19 cellular contexts compared by ENCODE assay signal in genomic region chr3:114698355-114699105, GRCh38.
"Had no signal": no experiment of that assay in that cellular context is flagged by ENCODE, and none has a peak within 500 bp of the region (broad histone marks: within the 10 kb centered on the region; RNA-seq: fewer than 3 reads in every experiment).

No MANE protein-coding gene starts in this region.

- H3K4me1 ChIP-seq: pancreas, tibial artery, uterus had no signal

- H3K4me1 Mint-ChIP-seq: activated CD4-positive, alpha-beta T cell treated with anti-CD3 and anti-CD28 coated beads, Interleukin-2, amount 10 ng/mL, durations not matched to agents 24 days and 14 days had no signal

- H3K27me3 Mint-ChIP-seq: activated CD4-positive, alpha-beta T cell treated with anti-CD3 and anti-CD28 coated beads, Interleukin-2, amount 10 ng/mL, durations not matched to agents 24 days and 14 days; activated naive CD8-positive, alpha-beta T cell; naive thymus-derived CD4-positive, alpha-beta T cell; stimulated activated naive B cell treated with anti-CD40 and anti-IgM and Interleukin-4, amounts not matched to agents 10 μg/mL and 1 μg/mL and 100 μg/mL, for 72 hours had no signal

- H3K36me3 ChIP-seq: esophagus muscularis mucosa, pancreas, tibial artery, uterus had no signal

- H3K9me3 Mint-ChIP-seq: activated CD4-positive, alpha-beta T cell treated with anti-CD3 and anti-CD28 coated beads, Interleukin-2, amount 10 ng/mL, durations not matched to agents 24 days and 14 days; naive thymus-derived CD4-positive, alpha-beta T cell; stimulated activated naive B cell treated with anti-CD40 and anti-IgM and Interleukin-4, amounts not matched to agents 10 μg/mL and 1 μg/mL and 100 μg/mL, for 72 hours had no signal

- H3K27me3 ChIP-seq: esophagus muscularis mucosa, pancreas, tibial artery, uterus had no signal

- H3K9me3 ChIP-seq: esophagus muscularis mucosa, pancreas, tibial artery, uterus had no signal

- H3K4me3 Mint-ChIP-seq: activated CD4-positive, alpha-beta T cell treated with anti-CD3 and anti-CD28 coated beads, Interleukin-2, amount 10 ng/mL, durations not matched to agents 24 days and 14 days; activated CD8-positive, alpha-beta T cell treated with anti-CD3 and anti-CD28 coated beads, Interleukin-2, amount 10 ng/mL, durations not matched to agents 7 days and 5 days; activated naive CD8-positive, alpha-beta T cell; naive thymus-derived CD4-positive, alpha-beta T cell; stimulated activated naive B cell treated with anti-CD40 and anti-IgM and Interleukin-4, amounts not matched to agents 10 μg/mL and 1 μg/mL and 100 μg/mL, for 72 hours had no signal

- H3K27ac ChIP-seq: esophagus muscularis mucosa, pancreas, tibial artery, uterus had no signal

- H3K27ac Mint-ChIP-seq: activated CD4-positive, alpha-beta T cell treated with anti-CD3 and anti-CD28 coated beads, Interleukin-2, amount 10 ng/mL, durations not matched to agents 24 days and 14 days; activated CD8-positive, alpha-beta T cell treated with anti-CD3 and anti-CD28 coated beads, Interleukin-2, amount 10 ng/mL, durations not matched to agents 7 days and 5 days; activated naive CD8-positive, alpha-beta T cell; naive thymus-derived CD4-positive, alpha-beta T cell; stimulated activated naive B cell treated with anti-CD40 and anti-IgM and Interleukin-4, amounts not matched to agents 10 μg/mL and 1 μg/mL and 100 μg/mL, for 72 hours had no signal

- DNase-seq: activated CD4-positive, alpha-beta T cell treated with anti-CD3 and anti-CD28 coated beads, Interleukin-2, amount 10 ng/mL, durations not matched to agents 24 days and 14 days; activated CD4-positive, CD25-positive, alpha-beta regulatory T cell; activated CD8-positive, alpha-beta memory T cell treated with anti-CD3 and anti-CD28 coated beads, Interleukin-2, amount 50 U/mL, for 4 hours; activated CD8-positive, alpha-beta T cell treated with anti-CD3 and anti-CD28 coated beads, Interleukin-2, amount 10 ng/mL, durations not matched to agents 7 days and 5 days; activated gamma-delta T cell; activated T-cell treated with anti-CD3 and anti-CD28 coated beads, Interleukin-2, amount 50 U/mL, for 48 hours; amniotic stem cell; hypothalamus; naive thymus-derived CD4-positive, alpha-beta T cell; pancreas; stimulated activated CD4-positive, alpha-beta T cell treated with anti-CD3 and anti-CD28 coated beads, Interleukin-12 subunit alpha, Interleukin-12 subunit beta, amount 100 ng/mL, for 4 hours; stimulated activated CD4-positive, alpha-beta T cell treated with anti-CD3 and anti-CD28 coated beads, Interleukin-2, amount 100 ng/mL, for 24 hours; stimulated activated naive B cell treated with anti-CD40 and anti-IgM and Interleukin-4, amounts not matched to agents 10 μg/mL and 1 μg/mL and 100 μg/mL, for 72 hours; T-helper 2 cell; tibial artery; uterus had no signal

- ATAC-seq: activated CD8-positive, alpha-beta T cell treated with anti-CD3 and anti-CD28 coated beads, Interleukin-2, amount 10 ng/mL, durations not matched to agents 7 days and 5 days; naive thymus-derived CD4-positive, alpha-beta T cell; stimulated activated naive B cell treated with anti-CD40 and anti-IgM and Interleukin-4, amounts not matched to agents 10 μg/mL and 1 μg/mL and 100 μg/mL, for 72 hours had no signal

- H3K4me3 ChIP-seq: esophagus muscularis mucosa, lung, pancreas, tibial artery, uterus had no signal
